Comparison of ENCODE assay signal across 19 cellular contexts in the genomic region with DNA sequence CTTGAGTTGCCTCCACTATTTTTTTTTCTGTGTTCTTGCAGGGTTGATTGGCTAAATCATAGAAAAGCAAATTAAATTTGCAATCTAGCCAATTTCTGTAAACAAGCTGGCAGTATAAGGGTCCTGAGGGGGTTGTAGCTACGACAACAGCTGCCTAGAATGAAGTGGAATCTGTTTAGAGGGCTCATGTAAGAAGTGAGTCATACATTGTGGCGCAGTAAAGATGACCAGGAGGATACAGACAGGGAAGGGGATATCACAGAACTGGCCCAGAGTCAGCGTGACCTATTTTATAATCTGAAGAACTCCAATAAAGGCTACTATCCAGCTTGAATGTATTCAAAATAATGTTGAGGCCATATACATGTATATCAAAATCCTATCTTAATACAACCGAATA.
DNase-seq lines count a peak whose midpoint lies in the region; ATAC-seq and TF ChIP-seq lines count a peak whose summit lies in the region.
"Had no signal": no experiment of that assay in that cellular context is flagged by ENCODE, and none has a peak within 500 bp of the region (broad histone marks: within the 10 kb centered on the region; RNA-seq: fewer than 3 reads in every experiment).

No MANE protein-coding gene starts in this region.

- TF ChIP-seq RAD21 in HCT116 (IDR thresholded peaks at IDR 0.05; ENCODE audit: low read depth) = no peak

- 0 out of 4 replicates have a peak, but pooled peaks cover 0 to 5% of the 10 kb centered on the region in 2 experiments for H3K4me1 ChIP-seq in HCT116 (ENCODE audit: control insufficient read depth in 1 of 2, insufficient read depth in 2 of 2, low read length in 2 of 2)
- H3K4me1 ChIP-seq: right lobe of liver had no signal

- no peak overlapping the region for H3K4me3 Mint-ChIP-seq in natural killer cell treated with Interleukin-12 subunit alpha and Interleukin-12 subunit beta and Interleukin-15 and Interleukin-18, amount 100 ng/mL, for 72 hours
- H3K4me3 Mint-ChIP-seq: activated CD4-positive, alpha-beta T cell treated with anti-CD3 and anti-CD28 coated beads, Interleukin-2, amount 10 ng/mL, durations not matched to agents 24 days and 14 days; activated T-cell treated with anti-CD3 and anti-CD28 coated beads, Interleukin-2, amount 50 U/mL, for 4 hours; CD14-positive monocyte; HFFc6; nephron; stimulated activated naive CD8-positive, alpha-beta T cell treated with anti-CD3 and anti-CD28 coated beads, Interleukin-15, Interleukin-2, amounts not matched to agents 100 ng/mL and 50 ng/mL, for 24 hours had no signal

- no peak for DNase-seq in HCT116 (ENCODE audit: low read depth, low spot score)
- DNase-seq in OCI-M1 (lab: John Stamatoyannopoulos, UW) = peak; percentile 7
- peak; percentile 79 to 87 for DNase-seq in dermis microvascular lymphatic vessel endothelial cell (ENCODE audit: low read depth in 2 of 2)
- peak; percentile 26 for DNase-seq in skeletal muscle cell (ENCODE audit: low read depth)
- no peak for DNase-seq in natural killer cell treated with Interleukin-12 subunit alpha and Interleukin-12 subunit beta and Interleukin-15 and Interleukin-18, amount 100 ng/mL, for 72 hours (ENCODE audit: low spot score)
- DNase-seq: activated CD4-positive, alpha-beta T cell treated with anti-CD3 and anti-CD28 coated beads, Interleukin-2, amount 10 ng/mL, durations not matched to agents 24 days and 14 days; activated T-cell treated with anti-CD3 and anti-CD28 coated beads, Interleukin-2, amount 50 U/mL, for 4 hours; effector memory CD4-positive, alpha-beta T cell; glutamatergic neuron; left cardiac atrium; NCI-H1092; right lobe of liver had no signal

- H3K4me3 ChIP-seq in HCT116 (replicated peaks in 1 of 2; ENCODE audit: low read depth in 1 of 2, low read length in 2 of 2) (no peak overlapping the region), skeletal muscle cell (ENCODE audit: low read depth, low read length) (no peak overlapping the region)
- H3K4me3 ChIP-seq: right lobe of liver had no signal

- no peaks in the 10 kb centered on the region for H3K27me3 ChIP-seq in HCT116 (ENCODE audit: insufficient read depth, low read length)
- H3K27me3 ChIP-seq: right lobe of liver had no signal

- no peaks in the 10 kb centered on the region for H3K9me3 Mint-ChIP-seq in natural killer cell treated with Interleukin-12 subunit alpha and Interleukin-12 subunit beta and Interleukin-15 and Interleukin-18, amount 100 ng/mL, for 72 hours
- H3K9me3 Mint-ChIP-seq: HFFc6 had no signal

- H3K4me2 ChIP-seq in HCT116 (ENCODE audit: low read length) = no peak overlapping the region

- intact Hi-C loops in HCT116 (cut with micrococcal nuclease) = no loop called here

- H3K36me3 Mint-ChIP-seq in natural killer cell treated with Interleukin-12 subunit alpha and Interleukin-12 subunit beta and Interleukin-15 and Interleukin-18, amount 100 ng/mL, for 72 hours = no peaks in the 10 kb centered on the region
- H3K36me3 Mint-ChIP-seq: CD14-positive monocyte had no signal

- CTCF ChIA-PET in HCT116 (lab: Charles Lee) = no interaction called here

- H3K27me3 Mint-ChIP-seq in natural killer cell treated with Interleukin-12 subunit alpha and Interleukin-12 subunit beta and Interleukin-15 and Interleukin-18, amount 100 ng/mL, for 72 hours = peaks cover 5 to 6% of the 10 kb centered on the region in 2 donors
- H3K27me3 Mint-ChIP-seq: activated CD4-positive, alpha-beta T cell treated with anti-CD3 and anti-CD28 coated beads, Interleukin-2, amount 10 ng/mL, durations not matched to agents 24 days and 14 days had no signal

- ATAC-seq in HCT116 (no peak), GM21529 (IDR thresholded peaks at IDR 0.05; ENCODE audit: unreplicated experiment) (no peak), GM19351 (IDR thresholded peaks at IDR 0.05; ENCODE audit: unreplicated experiment) (no peak)
- no peak for ATAC-seq in natural killer cell treated with Interleukin-12 subunit alpha and Interleukin-12 subunit beta and Interleukin-15 and Interleukin-18, amount 100 ng/mL, for 72 hours
- ATAC-seq: activated T-cell treated with anti-CD3 and anti-CD28 coated beads, Interleukin-2, amount 50 U/mL, for 4 hours; Panc1; right lobe of liver had no signal

- BruUV-seq in HCT116 (replicated peaks; lab: Mats Ljungman, UMichigan) = no TSS peak

- POLR2A ChIA-PET in HCT116 (lab: Charles Lee) = no interaction called here

- H3K4me1 Mint-ChIP-seq in natural killer cell treated with Interleukin-12 subunit alpha and Interleukin-12 subunit beta and Interleukin-15 and Interleukin-18, amount 100 ng/mL, for 72 hours (ENCODE audit: low read depth in 2 of 2) = no peaks in the 10 kb centered on the region
- H3K4me1 Mint-ChIP-seq: activated CD4-positive, alpha-beta T cell treated with anti-CD3 and anti-CD28 coated beads, Interleukin-2, amount 10 ng/mL, durations not matched to agents 24 days and 14 days; CD14-positive monocyte had no signal

- H3K9me2 ChIP-seq in HCT116 (ENCODE audit: insufficient read depth) = no peaks in the 10 kb centered on the region

- TF ChIP-seq POLR2A in HCT116 (IDR thresholded peaks at IDR 0.05; ENCODE audit: borderline replicate concordance, extremely low read depth, insufficient read depth, insufficient read length) = no peak

- H3K27ac Mint-ChIP-seq in natural killer cell treated with Interleukin-12 subunit alpha and Interleukin-12 subunit beta and Interleukin-15 and Interleukin-18, amount 100 ng/mL, for 72 hours = no peak overlapping the region
- H3K27ac Mint-ChIP-seq: activated CD4-positive, alpha-beta T cell treated with anti-CD3 and anti-CD28 coated beads, Interleukin-2, amount 10 ng/mL, durations not matched to agents 24 days and 14 days; CD14-positive monocyte; nephron; stimulated activated naive CD8-positive, alpha-beta T cell treated with anti-CD3 and anti-CD28 coated beads, Interleukin-15, Interleukin-2, amounts not matched to agents 100 ng/mL and 50 ng/mL, for 24 hours had no signal

- TF ChIP-seq CTCF in HCT116 (IDR thresholded peaks at IDR 0.05 in 2 of 3, conservative IDR thresholded peaks at IDR 0.05 in 1 of 3; ENCODE audit: borderline replicate concordance in 1 of 3, insufficient read depth in 1 of 3, low read depth in 2 of 3, low read length in 2 of 3) = no peak

- no peaks in the 10 kb centered on the region for H3K79me2 ChIP-seq in HCT116 (ENCODE audit: insufficient read depth, low read length)

- no peaks in the 10 kb centered on the region for H4K20me1 ChIP-seq in HCT116 (ENCODE audit: insufficient read depth)

- RAD21 ChIA-PET in HCT116 (lab: Charles Lee; ENCODE audit: low non-redundant PET in 1 of 2, low total read pairs in 2 of 2, uncharacterized antibody in 2 of 2, unreplicated experiment in 2 of 2) = no interaction called here

- no peak overlapping the region for H2AFZ ChIP-seq in HCT116 (ENCODE audit: low read depth, low read length, poor library complexity, severe bottlenecking)

- H3K9ac ChIP-seq in HCT116 (ENCODE audit: low read length) = no peak overlapping the region

- H3K27ac ChIP-seq in HCT116 (ENCODE audit: low read depth, low read length) = no peak overlapping the region
- H3K27ac ChIP-seq: right lobe of liver had no signal

- no peaks in the 10 kb centered on the region for H3K36me3 ChIP-seq in HCT116 (ENCODE audit: control insufficient read depth in 1 of 2, insufficient read depth in 2 of 2, low read length in 2 of 2)
- H3K36me3 ChIP-seq: right lobe of liver had no signal

- H3K9me3 ChIP-seq in HCT116 (ENCODE audit: control insufficient read depth in 1 of 2, insufficient read depth in 1 of 2, low read depth in 1 of 2, low read length in 2 of 2) = no peaks in the 10 kb centered on the region
- H3K9me3 ChIP-seq: right lobe of liver had no signal

TF ChIP-seq in HCT116, 20 proteins besides CTCF, POLR2A, EP300 and RAD21:
- TF ChIP-seq POLR2AphosphoS5 (IDR thresholded peaks at IDR 0.05; ENCODE audit: low read depth, low read length) (no peak), FOSL1 (IDR thresholded peaks at IDR 0.05; ENCODE audit: low read depth) (peak; percentile 6; the same call in 1 of the 2 replicates), ELF1 (IDR thresholded peaks at IDR 0.05; ENCODE audit: borderline replicate concordance, low read depth) (no peak), ZNF274 (IDR thresholded peaks at IDR 0.05; ENCODE audit: low read depth, low read length) (no peak)

Comparison
In these comparisons a context has a peak if more than half of its experiments do, and no peak if none do; other contexts are left out.
1. DNase-seq: peak in OCI-M1 (single experiment), dermis microvascular lymphatic vessel endothelial cell (2 of 2) and skeletal muscle cell (single experiment); none in HCT116 (single experiment) and natural killer cell treated with Interleukin-12 subunit alpha and Interleukin-12 subunit beta and Interleukin-15 and Interleukin-18, amount 100 ng/mL, for 72 hours (single experiment).